ENCODE assay signal across 1 cellular context in genomic region chr14:75278422-75279152, GRCh38.
TF ChIP-seq lines count a peak whose summit lies in the region.

Gene FOS (plus strand): TSS chr14:75278828. CDS start chr14:75278983, 155 bp downstream.

TF ChIP-seq in SK-N-SH, 30 proteins besides CTCF, POLR2A, EP300 and RAD21 (continued from another document):
- no peak for TF ChIP-seq IRF3 (IDR thresholded peaks at IDR 0.05; ENCODE audit: low read depth, low read length)
- peak; percentile 80; the same call in 1 of the 2 replicates for TF ChIP-seq SIN3A (IDR thresholded peaks at IDR 0.05; ENCODE audit: borderline replicate concordance, low read depth, low read length)
- no peak for TF ChIP-seq ELF1 (IDR thresholded peaks at IDR 0.05)
- TF ChIP-seq RCOR1 (IDR thresholded peaks at IDR 0.05; ENCODE audit: low read length) = no peak
- no peak for TF ChIP-seq RFX5 (IDR thresholded peaks at IDR 0.05; ENCODE audit: low read length)
- TF ChIP-seq USF1 (IDR thresholded peaks at IDR 0.05; ENCODE audit: borderline replicate concordance, low read depth) = no peak
- peak; percentile 35; the same call in 1 of the 2 replicates for TF ChIP-seq PBX3 (IDR thresholded peaks at IDR 0.05)
- no peak for TF ChIP-seq TEAD4 (IDR thresholded peaks at IDR 0.05; ENCODE audit: borderline replicate concordance, insufficient read depth)
- TF ChIP-seq MEF2A (IDR thresholded peaks at IDR 0.05; ENCODE audit: borderline replicate concordance, low read depth) = no peak
- peak; percentile 99 for TF ChIP-seq POLR2AphosphoS5 (IDR thresholded peaks at IDR 0.05; ENCODE audit: low read depth, low read length)
- peak; percentile 73 for TF ChIP-seq NFIC (IDR thresholded peaks at IDR 0.05; ENCODE audit: borderline replicate concordance)
- no peak for TF ChIP-seq USF2 (IDR thresholded peaks at IDR 0.05; ENCODE audit: borderline replicate concordance, low read depth, low read length)
- TF ChIP-seq MAX (IDR thresholded peaks at IDR 0.05; ENCODE audit: low read depth) = peak; percentile 62; the same call in 1 of the 2 replicates
